8 cellular contexts compared by ENCODE assay signal in the genomic region with DNA sequence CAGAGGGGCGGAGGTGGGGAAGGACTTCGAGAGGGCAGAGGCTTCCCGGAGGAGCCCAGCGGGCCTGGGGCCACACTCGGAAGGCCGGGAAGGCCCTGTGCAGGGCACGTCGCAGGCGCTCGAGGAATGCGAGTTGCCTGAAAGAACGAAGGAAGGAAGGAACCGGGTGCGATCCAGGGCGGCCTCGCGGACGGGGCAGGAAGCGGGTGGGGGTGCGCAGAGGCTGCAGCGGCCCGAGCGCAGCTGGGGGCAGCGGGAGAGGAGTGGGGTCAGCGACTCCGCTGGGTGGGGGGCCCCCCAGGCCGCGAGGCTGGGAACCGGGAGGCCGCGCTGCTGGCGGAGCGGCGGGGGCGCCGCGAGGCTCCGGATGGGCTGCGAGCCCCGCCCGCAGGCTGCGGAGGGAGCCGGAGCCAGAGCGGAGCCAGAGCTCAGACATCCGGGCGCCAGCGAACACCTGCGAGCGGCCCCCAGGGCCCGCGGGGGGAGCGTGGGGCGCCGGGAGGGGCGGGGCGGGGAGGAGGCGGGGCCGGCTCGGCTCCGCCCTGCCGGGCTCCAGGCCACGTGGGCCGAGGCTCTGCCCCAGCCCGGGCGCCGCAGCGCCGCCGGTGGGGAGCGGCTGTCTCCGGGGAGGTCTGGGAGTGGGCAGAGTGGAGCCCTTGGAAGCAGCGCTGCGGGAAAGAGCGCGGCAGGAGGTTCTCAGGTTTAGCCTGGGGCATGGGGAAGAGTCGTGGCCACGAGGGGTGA. TPM values are rescaled to one million over a fixed set of nuclear protein-coding genes. Genes with fewer than 3 reads are reported as not detected.
DNase-seq lines count a peak whose midpoint lies in the region; ATAC-seq and TF ChIP-seq lines count a peak whose summit lies in the region.

No MANE protein-coding gene starts in this region.

- H3K27ac ChIP-seq in KMS-11 = peak overlapping the region; percentile 74
- H3K27ac ChIP-seq in neural cell (ENCODE audit: low read length) = no peak overlapping the region

- H2AFZ ChIP-seq in KMS-11 (ENCODE audit: low read depth) = peak overlapping the region; percentile 93
- H2AFZ ChIP-seq in neural cell (ENCODE audit: low read depth, low read length) = peak overlapping the region; percentile 62

- ATAC-seq in GM21529 (IDR thresholded peaks at IDR 0.05; ENCODE audit: unreplicated experiment) = peak; percentile 47
- peak; percentile 81 for ATAC-seq in stimulated activated naive CD8-positive, alpha-beta T cell treated with anti-CD3 and anti-CD28 coated beads, Interleukin-15, amount 100 ng/mL, for 72 hours

- peaks cover 13% of the 10 kb centered on the region for H3K27me3 Mint-ChIP-seq in activated T-helper 2 cell treated with anti-CD3 and anti-CD28 coated beads, Interferon-gamma antibody, Interleukin-2, Interleukin-4, amounts not matched to agents 10 μg/mL and 5 μg/mL and 100 μg/mL, durations not matched to agents 14 hours and 24 hours and 36 hours (ENCODE audit: low read depth)
- H3K27me3 Mint-ChIP-seq in stimulated activated naive CD8-positive, alpha-beta T cell treated with anti-CD3 and anti-CD28 coated beads, Interleukin-15, amount 100 ng/mL, for 72 hours = no peaks in the 10 kb centered on the region

- H3K9me3 ChIP-seq in neural cell (ENCODE audit: low read length) = no peaks in the 10 kb centered on the region

- H3K36me3 Mint-ChIP-seq in activated T-helper 2 cell treated with anti-CD3 and anti-CD28 coated beads, Interferon-gamma antibody, Interleukin-2, Interleukin-4, amounts not matched to agents 10 μg/mL and 5 μg/mL and 100 μg/mL, durations not matched to agents 14 hours and 24 hours and 36 hours (ENCODE audit: low read depth) = peaks cover 14% of the 10 kb centered on the region

- DNase-seq in DMS53 treated with DMSO at 0.1 percent for 48 hours (lab: John Stamatoyannopoulos, UW; ENCODE audit: unreplicated experiment) (peak; percentile 91), fibroblast of pulmonary artery (ENCODE audit: low read depth) (peak; percentile 91)
- peak; percentile 79 for DNase-seq in activated T-helper 2 cell treated with anti-CD3 and anti-CD28 coated beads, Interferon-gamma antibody, Interleukin-2, Interleukin-4, amounts not matched to agents 10 μg/mL and 5 μg/mL and 100 μg/mL, durations not matched to agents 14 hours and 24 hours and 36 hours (ENCODE audit: low spot score)
- DNase-seq in stimulated activated naive CD8-positive, alpha-beta T cell treated with anti-CD3 and anti-CD28 coated beads, Interleukin-15, amount 100 ng/mL, for 72 hours = peak; percentile 83 to 84

- no peaks in the 10 kb centered on the region for H3K36me3 ChIP-seq in KMS-11 (ENCODE audit: insufficient read depth)
- no peaks in the 10 kb centered on the region for H3K36me3 ChIP-seq in neural cell (ENCODE audit: insufficient read depth, low read length)

- H3K9me2 ChIP-seq in neural cell (ENCODE audit: insufficient read depth, low read length) = no peaks in the 10 kb centered on the region

- intact Hi-C loops in activated T-helper 2 cell treated with anti-CD3 and anti-CD28 coated beads, Interferon-gamma antibody, Interleukin-2, Interleukin-4, amounts not matched to agents 10 μg/mL and 5 μg/mL and 100 μg/mL, durations not matched to agents 14 hours and 24 hours and 36 hours (cut with micrococcal nuclease) = no loop called here

- H3K27ac Mint-ChIP-seq in activated T-helper 2 cell treated with anti-CD3 and anti-CD28 coated beads, Interferon-gamma antibody, Interleukin-2, Interleukin-4, amounts not matched to agents 10 μg/mL and 5 μg/mL and 100 μg/mL, durations not matched to agents 14 hours and 24 hours and 36 hours = peak overlapping the region; percentile 49
- H3K27ac Mint-ChIP-seq in stimulated activated naive CD8-positive, alpha-beta T cell treated with anti-CD3 and anti-CD28 coated beads, Interleukin-15, amount 100 ng/mL, for 72 hours = peak overlapping the region; percentile 95 to 97

- no peaks in the 10 kb centered on the region; the same call in 1 of the 2 replicates for H3K27me3 ChIP-seq in KMS-11 (ENCODE audit: insufficient read depth, low read depth)
- H3K27me3 ChIP-seq in neural cell (ENCODE audit: insufficient read depth, low read depth, low read length) = peaks cover 59% of the 10 kb centered on the region

- H3K4me1 ChIP-seq in KMS-11 (ENCODE audit: low read depth, poor library complexity, severe bottlenecking) = peaks cover 29% of the 10 kb centered on the region

- TF ChIP-seq RAD21 in neural cell (conservative IDR thresholded peaks at IDR 0.05) = no peak

- H3K4me1 Mint-ChIP-seq in activated T-helper 2 cell treated with anti-CD3 and anti-CD28 coated beads, Interferon-gamma antibody, Interleukin-2, Interleukin-4, amounts not matched to agents 10 μg/mL and 5 μg/mL and 100 μg/mL, durations not matched to agents 14 hours and 24 hours and 36 hours (ENCODE audit: low read depth) = peaks cover 52% of the 10 kb centered on the region
- H3K4me1 Mint-ChIP-seq in stimulated activated naive CD8-positive, alpha-beta T cell treated with anti-CD3 and anti-CD28 coated beads, Interleukin-15, amount 100 ng/mL, for 72 hours = peaks cover 67% of the 10 kb centered on the region

- H4K20me1 ChIP-seq in KMS-11 (ENCODE audit: insufficient read depth) (no peaks in the 10 kb centered on the region), neural cell (ENCODE audit: insufficient read depth) (no peaks in the 10 kb centered on the region)

- H3K9me3 Mint-ChIP-seq in activated T-helper 2 cell treated with anti-CD3 and anti-CD28 coated beads, Interferon-gamma antibody, Interleukin-2, Interleukin-4, amounts not matched to agents 10 μg/mL and 5 μg/mL and 100 μg/mL, durations not matched to agents 14 hours and 24 hours and 36 hours = no peaks in the 10 kb centered on the region
- H3K9me3 Mint-ChIP-seq in stimulated activated naive CD8-positive, alpha-beta T cell treated with anti-CD3 and anti-CD28 coated beads, Interleukin-15, amount 100 ng/mL, for 72 hours = no peaks in the 10 kb centered on the region

- TF ChIP-seq EP300 in neural cell (conservative IDR thresholded peaks at IDR 0.05; ENCODE audit: poor library complexity, severe bottlenecking) = no peak

- H3K4me2 ChIP-seq in KMS-11 (peak overlapping the region; percentile 94), neural cell (ENCODE audit: low read length) (peak overlapping the region; percentile 96)

- H3K9ac ChIP-seq in KMS-11 = peak overlapping the region; percentile 87
- peak overlapping the region; percentile 72 for H3K9ac ChIP-seq in neural cell (ENCODE audit: low read length)

- TF ChIP-seq CTCF in KMS-11 (conservative IDR thresholded peaks at IDR 0.05; ENCODE audit: low read depth, low read length) (no peak), fibroblast of pulmonary artery (IDR thresholded peaks at IDR 0.05; ENCODE audit: low read length, missing control alignments) (peak; percentile 18), neural cell (IDR thresholded peaks at IDR 0.05; ENCODE audit: poor library complexity, severe bottlenecking) (peak; percentile 40)

- peak overlapping the region; percentile 85 for H3K4me3 ChIP-seq in KMS-11 (IDR thresholded peaks at IDR 0.05; ENCODE audit: insufficient read depth, low read depth, low read length)
- H3K4me3 ChIP-seq in fibroblast of pulmonary artery (replicated peaks; ENCODE audit: low read depth, low read length) = peak overlapping the region; percentile 89
- peak overlapping the region; percentile 71 for H3K4me3 ChIP-seq in neural cell (ENCODE audit: low read length)

- peak overlapping the region; percentile 80 for H3K4me3 Mint-ChIP-seq in activated T-helper 2 cell treated with anti-CD3 and anti-CD28 coated beads, Interferon-gamma antibody, Interleukin-2, Interleukin-4, amounts not matched to agents 10 μg/mL and 5 μg/mL and 100 μg/mL, durations not matched to agents 14 hours and 24 hours and 36 hours (ENCODE audit: low read depth)
- peak overlapping the region; percentile 95 to 97 for H3K4me3 Mint-ChIP-seq in stimulated activated naive CD8-positive, alpha-beta T cell treated with anti-CD3 and anti-CD28 coated beads, Interleukin-15, amount 100 ng/mL, for 72 hours

- H3F3A ChIP-seq in neural cell (ENCODE audit: insufficient read depth, low read length, poor library complexity, severe bottlenecking) = peaks cover 4% of the 10 kb centered on the region

- H3K79me2 ChIP-seq in KMS-11 (ENCODE audit: insufficient read depth, low read depth) = no peaks in the 10 kb centered on the region; the same call in 1 of the 2 replicates
- H3K79me2 ChIP-seq in neural cell (replicated peaks; ENCODE audit: insufficient read depth, low read length) = no peaks in the 10 kb centered on the region

TF ChIP-seq in neural cell, 6 proteins besides CTCF, POLR2A, EP300 and RAD21 (continues in another document):
- TF ChIP-seq MXI1 (conservative IDR thresholded peaks at IDR 0.05; ENCODE audit: poor library complexity, severe bottlenecking) = peak; percentile 68

RNA-seq across cellular contexts. Expression of a gene that starts 4.6 kb away (rescaled TPM):
- 169 TPM for polyA plus RNA-seq in PFSK-1 (2012; ENCODE audit: insufficient read length, low read depth)
- total RNA-seq in activated T-helper 2 cell treated with anti-CD3 and anti-CD28 coated beads, Interferon-gamma antibody, Interleukin-2, Interleukin-4, amounts not matched to agents 10 μg/mL and 5 μg/mL and 100 μg/mL, durations not matched to agents 14 hours and 24 hours and 36 hours = 24.7 and 26.9 TPM in 2 replicates
- polyA plus RNA-seq in neural cell = 8.0 and 10.2 TPM in 2 replicates
- polyA minus RNA-seq in neural cell = 3.4 and 6.1 TPM in 2 replicates

RNA-seq across cellular contexts. Expression of a gene that starts 23.6 kb away (rescaled TPM):
- polyA plus RNA-seq in PFSK-1 (2012; ENCODE audit: insufficient read length, low read depth) = 4.7 TPM
- 17.2 and 18.6 TPM in 2 replicates for total RNA-seq in activated T-helper 2 cell treated with anti-CD3 and anti-CD28 coated beads, Interferon-gamma antibody, Interleukin-2, Interleukin-4, amounts not matched to agents 10 μg/mL and 5 μg/mL and 100 μg/mL, durations not matched to agents 14 hours and 24 hours and 36 hours
- 0.16 and 0.50 TPM in 2 replicates for polyA plus RNA-seq in neural cell
- polyA minus RNA-seq in neural cell = 0.24 and 0.35 TPM in 2 replicates
